36 cellular contexts compared by ENCODE assay signal in genomic region chr2:237099804-237100203, GRCh38.
"Had no signal": no experiment of that assay in that cellular context is flagged by ENCODE, and none has a peak within 500 bp of the region (broad histone marks: within the 10 kb centered on the region; RNA-seq: fewer than 3 reads in every experiment).

No MANE protein-coding gene starts in this region.

- H3K27ac ChIP-seq: adrenal gland, body of pancreas, Peyer's patch, RWPE1, VCaP had no signal

- H3K4me3 ChIP-seq: adrenal gland, body of pancreas, K562, MG63, Peyer's patch had no signal

- FAIRE-seq: astrocyte, bronchial epithelial cell, K562 had no signal

- H3K4me1 ChIP-seq: adrenal gland, body of pancreas, Peyer's patch had no signal

- H3K27me3 ChIP-seq: adrenal gland, body of pancreas, MG63, Peyer's patch had no signal

- H3K9me3 ChIP-seq: adrenal gland, body of pancreas, MG63, Peyer's patch had no signal

- H3K4me3 Mint-ChIP-seq: activated B cell treated with CpG ODN at 0.5 μM for 24 hours; activated CD4-positive, alpha-beta memory T cell treated with anti-CD3 and anti-CD28 coated beads, Interleukin-2, amount 10 ng/mL, durations not matched to agents 7 days and 5 days; activated CD8-positive, alpha-beta memory T cell treated with anti-CD3 and anti-CD28 coated beads, Interleukin-2, amount 10 ng/mL, durations not matched to agents 7 days and 5 days; activated naive CD4-positive, alpha-beta T cell treated with anti-CD3 and anti-CD28 coated beads, Interleukin-2, amount 50 U/mL, for 24 hours; activated naive CD8-positive, alpha-beta T cell treated with anti-CD3 and anti-CD28 coated beads, Interleukin-2, amount 10 ng/mL, durations not matched to agents 7 days and 5 days had no signal

- H3K27ac Mint-ChIP-seq: activated B cell treated with CpG ODN at 0.5 μM for 24 hours; activated CD4-positive, alpha-beta memory T cell treated with anti-CD3 and anti-CD28 coated beads, Interleukin-2, amount 10 ng/mL, durations not matched to agents 7 days and 5 days; activated CD8-positive, alpha-beta memory T cell treated with anti-CD3 and anti-CD28 coated beads, Interleukin-2, amount 10 ng/mL, durations not matched to agents 7 days and 5 days; activated naive CD4-positive, alpha-beta T cell treated with anti-CD3 and anti-CD28 coated beads, Interleukin-2, amount 50 U/mL, for 24 hours; activated naive CD8-positive, alpha-beta T cell treated with anti-CD3 and anti-CD28 coated beads, Interleukin-2, amount 10 ng/mL, durations not matched to agents 7 days and 5 days had no signal

- H3K4me1 Mint-ChIP-seq: activated B cell treated with CpG ODN at 0.5 μM for 24 hours; activated CD4-positive, alpha-beta memory T cell treated with anti-CD3 and anti-CD28 coated beads, Interleukin-2, amount 10 ng/mL, durations not matched to agents 7 days and 5 days; activated CD8-positive, alpha-beta memory T cell treated with anti-CD3 and anti-CD28 coated beads, Interleukin-2, amount 10 ng/mL, durations not matched to agents 7 days and 5 days; activated naive CD8-positive, alpha-beta T cell treated with anti-CD3 and anti-CD28 coated beads, Interleukin-2, amount 10 ng/mL, durations not matched to agents 7 days and 5 days had no signal

- DNase-seq: activated B cell treated with CpG ODN at 0.5 μM for 24 hours; activated CD4-positive, alpha-beta memory T cell treated with anti-CD3 and anti-CD28 coated beads, Interleukin-2, amount 10 ng/mL, durations not matched to agents 7 days and 5 days; activated CD4-positive, alpha-beta T cell treated with anti-CD3 and anti-CD28 coated beads for 48 hours; activated CD4-positive, CD25-positive, alpha-beta regulatory T cell treated with anti-CD3 and anti-CD28 coated beads, Interleukin-2, amount 50 U/mL, for 72 hours; activated CD8-positive, alpha-beta memory T cell treated with anti-CD3 and anti-CD28 coated beads for 24 hours; activated CD8-positive, alpha-beta memory T cell treated with anti-CD3 and anti-CD28 coated beads, Interleukin-2, amount 10 ng/mL, durations not matched to agents 7 days and 5 days; activated CD8-positive, alpha-beta memory T cell treated with anti-CD3 and anti-CD28 coated beads, Interleukin-2, amount 50 U/mL, for 48 hours; activated gamma-delta T cell; activated naive CD4-positive, alpha-beta T cell treated with Interleukin-2 at 50 U/mL for 16 hours; activated naive CD8-positive, alpha-beta T cell treated with anti-CD3 and anti-CD28 coated beads, Interleukin-2, amount 10 ng/mL, durations not matched to agents 7 days and 5 days; activated T-cell treated with anti-CD3 and anti-CD28 coated beads, Interleukin-2, amount 50 U/mL, for 48 hours; adrenal gland; body of pancreas; caudate nucleus; cerebellar nuclear complex; MG63; NCI-H1048; NCI-H1105 treated with DMSO at 0.1 percent for 48 hours; NCI-H1436; NCI-H1694; NCI-H1930; NCI-H345; NCI-H524 treated with DMSO at 0.1 percent for 48 hours; PC-3; Peyer's patch; Right ventricle myocardium superior; SW 1271; T-helper 1 cell; T-helper 2 cell; T-helper 9 cell had no signal

- H3K27me3 Mint-ChIP-seq: activated B cell treated with CpG ODN at 0.5 μM for 24 hours; activated CD4-positive, alpha-beta memory T cell treated with anti-CD3 and anti-CD28 coated beads, Interleukin-2, amount 10 ng/mL, durations not matched to agents 7 days and 5 days; activated CD8-positive, alpha-beta memory T cell treated with anti-CD3 and anti-CD28 coated beads, Interleukin-2, amount 10 ng/mL, durations not matched to agents 7 days and 5 days; activated naive CD4-positive, alpha-beta T cell treated with anti-CD3 and anti-CD28 coated beads, Interleukin-2, amount 50 U/mL, for 24 hours; activated naive CD8-positive, alpha-beta T cell treated with anti-CD3 and anti-CD28 coated beads, Interleukin-2, amount 10 ng/mL, durations not matched to agents 7 days and 5 days had no signal

- H3K9me3 Mint-ChIP-seq: activated B cell treated with CpG ODN at 0.5 μM for 24 hours; activated CD4-positive, alpha-beta memory T cell treated with anti-CD3 and anti-CD28 coated beads, Interleukin-2, amount 10 ng/mL, durations not matched to agents 7 days and 5 days; activated naive CD4-positive, alpha-beta T cell treated with anti-CD3 and anti-CD28 coated beads, Interleukin-2, amount 50 U/mL, for 24 hours; activated naive CD8-positive, alpha-beta T cell treated with anti-CD3 and anti-CD28 coated beads, Interleukin-2, amount 10 ng/mL, durations not matched to agents 7 days and 5 days had no signal

- ATAC-seq: activated CD8-positive, alpha-beta memory T cell treated with anti-CD3 and anti-CD28 coated beads, Interleukin-2, amount 10 ng/mL, durations not matched to agents 7 days and 5 days; body of pancreas; K562; PC-3 had no signal
